In the genomic region with DNA sequence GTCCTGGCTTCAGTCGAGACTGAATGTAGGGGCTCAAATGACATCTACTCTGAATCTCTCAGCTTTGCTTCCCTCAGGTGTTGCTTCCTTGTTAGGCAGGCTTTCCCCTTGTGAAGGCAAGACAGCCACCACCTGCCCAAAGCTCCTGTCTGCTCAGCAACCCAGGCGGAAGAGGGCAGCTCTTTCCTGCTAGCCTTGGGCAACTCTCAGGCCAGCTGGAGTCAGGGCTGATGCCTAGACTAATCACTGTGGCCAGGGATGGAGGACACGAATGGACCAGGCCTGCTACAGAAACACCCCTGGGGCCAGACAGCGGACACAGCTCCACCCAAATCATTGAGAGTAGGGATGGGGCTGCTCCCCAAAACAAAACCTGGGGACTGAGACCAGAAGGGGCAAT, we compare ENCODE assay signal across 19 cellular contexts.
DNase-seq lines count a peak whose midpoint lies in the region; ATAC-seq, FAIRE-seq and TF ChIP-seq lines count a peak whose summit lies in the region.
"Had no signal": no experiment of that assay in that cellular context is flagged by ENCODE, and none has a peak within 500 bp of the region (broad histone marks: within the 10 kb centered on the region; RNA-seq: fewer than 3 reads in every experiment).

No MANE protein-coding gene starts in this region.

- H2BK120ac ChIP-seq in H1 (replicated peaks; ENCODE audit: low read depth, low read length), result no peak overlapping the region

- H2AFZ ChIP-seq in H1 (ENCODE audit: low read length), result no peak overlapping the region
- H2AFZ ChIP-seq: GM23338 had no signal

- H3K23me2 ChIP-seq in H1 (ENCODE audit: low read depth, low read length), result no peaks in the 10 kb centered on the region

- H2AK5ac ChIP-seq in H1 (ENCODE audit: low read depth, low read length), result no peak overlapping the region

- CTCF ChIA-PET in H1 (lab: Charles Lee; ENCODE audit: partially characterized antibody), result interaction anchor here (0.6 to 2.0 kb wide), 7 partner anchors 22 to 665 kb away, joined by 3 to 11 read pairs (median 4); partner anchors contain the start of gene CMYA5

- ATAC-seq in HG03354 (IDR thresholded peaks at IDR 0.05; ENCODE audit: poor library complexity, severe bottlenecking, unreplicated experiment), result no peak
- ATAC-seq: GM23338 had no signal

- peaks cover 13% of the 10 kb centered on the region for H3K4me1 ChIP-seq in left ventricle myocardium inferior
- H3K4me1 ChIP-seq in H1 (replicated peaks in 1 of 4; ENCODE audit: control insufficient read depth in 3 of 4, insufficient read depth in 4 of 4, low read length in 3 of 4), result no peaks in the 10 kb centered on the region
- H3K4me1 ChIP-seq: HAP-1 had no signal

- H3K4me1 Mint-ChIP-seq in type B pancreatic cell (ENCODE audit: unreplicated experiment), result no peaks in the 10 kb centered on the region
- H3K4me1 Mint-ChIP-seq: GM23338 had no signal

- H2BK12ac ChIP-seq in H1 (ENCODE audit: low read depth, low read length), result no peak overlapping the region

- H3K79me2 ChIP-seq in H1 (ENCODE audit: control insufficient read depth in 1 of 2, insufficient read depth in 2 of 2, low read length in 2 of 2), result no peaks in the 10 kb centered on the region

- no peak overlapping the region for H3K23ac ChIP-seq in H1 (ENCODE audit: insufficient read length)

- intact Hi-C loops in cardiac septum (cut with DNase I), result loop anchor here (10.0 kb wide), 1 partner anchor 148 kb away; no protein-coding TSS in a partner anchor
- intact Hi-C loops in left ventricle myocardium inferior (cut with micrococcal nuclease), result no loop called here

- H3K4me3 ChIP-seq in left ventricle myocardium inferior, result no peak overlapping the region
- H3K4me3 ChIP-seq in H1 (ENCODE audit: extremely low read depth in 1 of 4, insufficient read depth in 2 of 4, low read depth in 3 of 4, low read length in 4 of 4), result no peak overlapping the region
- H3K4me3 ChIP-seq: GM23338, HAP-1 had no signal

- H3K79me1 ChIP-seq in H1 (ENCODE audit: low read depth, low read length), result no peaks in the 10 kb centered on the region

- H3K4ac ChIP-seq in H1 (replicated peaks; ENCODE audit: insufficient read length, low read depth, low read length), result no peak overlapping the region

- no peak overlapping the region for H3K27ac Mint-ChIP-seq in type B pancreatic cell
- H3K27ac Mint-ChIP-seq: CD4-positive, alpha-beta memory T cell; GM23338; HFFc6 had no signal

- H3K27me3 Mint-ChIP-seq in type B pancreatic cell, result peaks cover 32% of the 10 kb centered on the region

- H3K14ac ChIP-seq in H1 (ENCODE audit: insufficient read length), result no peak overlapping the region

- POLR2A ChIA-PET in H1 (lab: Charles Lee; ENCODE audit: partially characterized antibody), result no interaction called here

- H3K4me2 ChIP-seq in H1 (ENCODE audit: insufficient read depth in 1 of 2, low read depth in 2 of 2, low read length in 2 of 2), result no peak overlapping the region
- H3K4me2 ChIP-seq: GM23338 had no signal

- H4K5ac ChIP-seq in H1 (ENCODE audit: insufficient read length, low read depth, low read length), result no peak overlapping the region

- DNase-seq in cardiac septum (ENCODE audit: low spot score), result peak; percentile 58
- no peak for DNase-seq in left ventricle myocardium inferior
- no peak for DNase-seq in H1 (ENCODE audit: low read depth in 1 of 2, low spot score in 2 of 2)
- peak; percentile 43 for DNase-seq in type B pancreatic cell (ENCODE audit: extremely low spot score, unreplicated experiment)
- no peak for DNase-seq in NOMO-1 (lab: John Stamatoyannopoulos, UW; ENCODE audit: unreplicated experiment in 2 of 2)
- DNase-seq: C1 segment of cervical spinal cord; Calu3; CD4-positive, alpha-beta memory T cell; COR-L47; DMS53; DMS79 treated with DMSO at 0.1 percent for 48 hours; GF-D8; HFFc6 had no signal

- no peak overlapping the region for H3K4me3 Mint-ChIP-seq in type B pancreatic cell
- H3K4me3 Mint-ChIP-seq: CD4-positive, alpha-beta memory T cell; GM23338; HFFc6 had no signal

- H3K27me3 ChIP-seq in left ventricle myocardium inferior (ENCODE audit: low read depth), result no peaks in the 10 kb centered on the region
- no peaks in the 10 kb centered on the region for H3K27me3 ChIP-seq in H1 (replicated peaks in 1 of 4; ENCODE audit: control insufficient read depth in 3 of 4, extremely low read depth in 1 of 4, insufficient read depth in 3 of 4, low read length in 3 of 4)

- no peak overlapping the region for H3K56ac ChIP-seq in H1 (replicated peaks; ENCODE audit: insufficient read length, low read depth, low read length)

- no peak overlapping the region for H4K8ac ChIP-seq in H1 (ENCODE audit: extremely low read depth, insufficient read depth, low read length)

- 0 out of 2 replicates have a peak overlapping the region, but pooled peaks have one; percentile 26 for H2BK20ac ChIP-seq in H1 (ENCODE audit: low read length)

- H4K20me1 ChIP-seq in H1 (replicated peaks in 1 of 2; ENCODE audit: control insufficient read depth in 1 of 2, insufficient read depth in 2 of 2, low read length in 2 of 2), result no peaks in the 10 kb centered on the region

- no peak overlapping the region for H3K18ac ChIP-seq in H1 (ENCODE audit: extremely low read depth, low read length)

- H3K36me3 ChIP-seq in left ventricle myocardium inferior, result no peaks in the 10 kb centered on the region
- H3K36me3 ChIP-seq in H1 (ENCODE audit: control insufficient read depth in 2 of 4, insufficient read depth in 4 of 4, low read length in 3 of 4), result no peaks in the 10 kb centered on the region
- H3K36me3 ChIP-seq: HAP-1 had no signal

- H4K91ac ChIP-seq in H1 (replicated peaks; ENCODE audit: insufficient read length, low read length), result no peak overlapping the region

- TF ChIP-seq CTCF in left ventricle myocardium inferior (IDR thresholded peaks at IDR 0.05; ENCODE audit: borderline replicate concordance) (no peak), H1 (IDR thresholded peaks at IDR 0.05; ENCODE audit: control extremely low read depth in 1 of 3, insufficient read depth in 1 of 3, low read depth in 1 of 3, low read length in 3 of 3) (no peak), type B pancreatic cell (conservative IDR thresholded peaks at IDR 0.05) (no peak)

- no peak overlapping the region for H2BK15ac ChIP-seq in H1 (ENCODE audit: low read length)

- TF ChIP-seq EP300 in H1 (IDR thresholded peaks at IDR 0.05; ENCODE audit: borderline replicate concordance in 1 of 2, low read depth in 2 of 2, low read length in 2 of 2), result no peak

- H3K27ac ChIP-seq in left ventricle myocardium inferior (replicated peaks) (no peak overlapping the region), H1 (ENCODE audit: low read depth, low read length) (no peak overlapping the region)

- FAIRE-seq in H1 (lab: Jason Lieb, UNC), result no peak
- FAIRE-seq: GM12891, GM18507, H54 had no signal

- no peak overlapping the region for H2BK5ac ChIP-seq in H1 (ENCODE audit: low read depth, low read length)

- no peaks in the 10 kb centered on the region for H3K9me3 Mint-ChIP-seq in type B pancreatic cell
- H3K9me3 Mint-ChIP-seq: CD4-positive, alpha-beta memory T cell; GM23338; HFFc6 had no signal

- TF ChIP-seq POLR2A in H1 (IDR thresholded peaks at IDR 0.05; ENCODE audit: control extremely low read depth in 1 of 2, low read depth in 2 of 2, low read length in 2 of 2), result no peak

- H3K9me3 ChIP-seq in left ventricle myocardium inferior (replicated peaks) (no peaks in the 10 kb centered on the region), H1 (ENCODE audit: insufficient read depth in 2 of 2, low read depth in 1 of 2, low read length in 1 of 2) (no peaks in the 10 kb centered on the region)
- H3K9me3 ChIP-seq: HAP-1 had no signal

- no peak for TF ChIP-seq RAD21 in H1 (IDR thresholded peaks at IDR 0.05 in 1 of 2, conservative IDR thresholded peaks at IDR 0.05 in 1 of 2; ENCODE audit: low read depth in 2 of 2, low read length in 2 of 2)

- H3K36me3 Mint-ChIP-seq in type B pancreatic cell, result no peaks in the 10 kb centered on the region
- H3K36me3 Mint-ChIP-seq: CD4-positive, alpha-beta memory T cell had no signal

- 79% methylated on average over 4 of the region's 4 CpGs; no CpG with 5 or more reads in 1 of the 2 experiments for WGBS in H1 (ENCODE audit: extremely low coverage in 1 of 2, insufficient coverage in 1 of 2, insufficient read length in 1 of 2, insufficient replicate concordance in 2 of 2, low coverage in 1 of 2, low lambda C conversion rate in 2 of 2, missing lambda C conversion rate in 1 of 2), 2 experiments

- H3K9ac ChIP-seq in H1 (replicated peaks in 1 of 4; ENCODE audit: extremely low read depth in 1 of 4, low read depth in 3 of 4, low read length in 3 of 4), result no peak overlapping the region

TF ChIP-seq in H1, 55 proteins besides CTCF, POLR2A, EP300 and RAD21 (continues in another document):
- TF ChIP-seq JUND (IDR thresholded peaks at IDR 0.05; ENCODE audit: low read length) (no peak), CTBP2 (IDR thresholded peaks at IDR 0.05; ENCODE audit: borderline replicate concordance, insufficient read depth, insufficient read length, low read length) (no peak), POLR2AphosphoS5 (IDR thresholded peaks at IDR 0.05; ENCODE audit: low read depth, low read length) (no peak), TAF7 (optimal IDR thresholded peaks at IDR 0.05; ENCODE audit: borderline replicate concordance, low read depth, low read length) (no peak)

Comparison
In these comparisons a context has a peak if more than half of its experiments do, and no peak if none do; other contexts are left out.
1. DNase-seq: peak in cardiac septum (single experiment) and type B pancreatic cell (single experiment); none in left ventricle myocardium inferior (single experiment), H1 (0 of 2) and NOMO-1 (0 of 2).